ENCODE assay signal across 12 cellular contexts in the genomic region with DNA sequence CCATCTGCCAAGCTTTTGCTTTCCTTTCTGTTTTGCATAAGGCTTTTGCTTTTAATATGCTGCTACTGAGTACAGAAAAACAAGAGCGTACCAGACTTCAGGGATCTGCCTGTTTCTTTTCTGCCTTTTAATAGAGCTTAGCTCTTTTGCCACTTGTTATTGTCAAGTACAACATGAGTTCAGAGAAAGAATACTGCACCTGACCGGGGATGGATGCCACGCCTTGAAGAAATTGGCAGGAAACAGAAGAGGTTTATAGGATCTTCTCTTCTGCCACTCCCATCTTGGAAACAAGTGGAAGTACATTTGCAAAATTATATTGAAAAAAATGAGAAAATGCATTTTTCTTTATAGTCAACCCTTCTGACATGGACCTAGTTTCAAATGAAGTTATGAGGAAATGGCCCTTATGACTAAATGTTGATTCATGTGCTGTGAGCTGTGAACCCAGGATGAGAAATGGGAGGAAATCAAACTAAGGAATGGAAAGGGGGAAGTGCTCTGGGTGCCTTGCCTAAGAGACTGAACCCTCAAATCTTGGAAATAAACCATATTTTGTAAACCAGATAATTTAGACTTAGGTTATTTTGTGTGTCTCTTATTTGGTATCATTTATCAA. TPM values are rescaled to one million over a fixed set of nuclear protein-coding genes. Genes with fewer than 3 reads are reported as not detected.
A peak's percentile ranks its signal among the peaks of the same experiment; 100 is the strongest.
DNase-seq lines count a peak whose midpoint lies in the region; ATAC-seq and TF ChIP-seq lines count a peak whose summit lies in the region.
"Had no signal": no experiment of that assay in that cellular context is flagged by ENCODE, and none has a peak within 500 bp of the region (broad histone marks: within the 10 kb centered on the region; RNA-seq: fewer than 3 reads in every experiment).

No MANE protein-coding gene starts in this region.

- no peaks in the 10 kb centered on the region for H3K36me3 ChIP-seq in upper lobe of left lung

- in situ Hi-C loops in GM13977 (cut with MboI; ENCODE audit: low pct_unique_long_range_greater_than_20kb, low sequenced_read_pairs, unreplicated experiment), result no loop called here

- H3K27me3 ChIP-seq in upper lobe of left lung, result no peaks in the 10 kb centered on the region
- peaks cover 14% of the 10 kb centered on the region for H3K27me3 ChIP-seq in CD4-positive, alpha-beta T cell (ENCODE audit: control insufficient read depth, insufficient read depth, low read length)

- no peak for TF ChIP-seq CTCF in fibroblast of mammary gland (conservative IDR thresholded peaks at IDR 0.05; ENCODE audit: control insufficient read depth, insufficient read depth, low read depth, low read length)
- TF ChIP-seq CTCF in upper lobe of left lung (IDR thresholded peaks at IDR 0.05), result no peak
- TF ChIP-seq CTCF in GM13977 (IDR thresholded peaks at IDR 0.05; ENCODE audit: extremely low read depth, insufficient read depth, missing control alignments), result no peak
- TF ChIP-seq CTCF in CD4-positive, alpha-beta T cell (IDR thresholded peaks at IDR 0.05), result no peak

- peaks cover 16% of the 10 kb centered on the region for H3K4me1 Mint-ChIP-seq in CD4-positive, alpha-beta T cell (ENCODE audit: low read depth)

- DNase-seq in DMS 273 (lab: John Stamatoyannopoulos, UW; ENCODE audit: unreplicated experiment) (peak; percentile 73), DMS 273 treated with DMSO at 0.1 percent for 48 hours (lab: John Stamatoyannopoulos, UW) (no peak), RKO (ENCODE audit: low spot score) (peak; percentile 92), fibroblast of mammary gland (ENCODE audit: low read depth) (peak; percentile 85), upper lobe of left lung (peak in 1 of 2 donors; percentile 47), GM13977 (ENCODE audit: low spot score) (no peak)
- DNase-seq in CD4-positive, alpha-beta T cell, result no peak
- DNase-seq: H9, right cardiac atrium had no signal

- peak overlapping the region; percentile 45 to 100 (median 88) for H3K27ac ChIP-seq in upper lobe of left lung
- H3K27ac ChIP-seq in CD4-positive, alpha-beta T cell (ENCODE audit: low read depth, low read length), result no peak overlapping the region
- H3K27ac ChIP-seq: 22Rv1 had no signal

- CTCF ChIA-PET in CD4-positive, alpha-beta T cell (lab: Charles Lee), result no interaction called here

- no peak overlapping the region for H3K4me3 Mint-ChIP-seq in CD4-positive, alpha-beta T cell
- H3K4me3 Mint-ChIP-seq: H9; stimulated activated naive CD8-positive, alpha-beta T cell treated with anti-CD3 and anti-CD28 coated beads, Interleukin-15, Interleukin-2, amounts not matched to agents 100 ng/mL and 50 ng/mL, for 24 hours had no signal

- H3K36me3 Mint-ChIP-seq in CD4-positive, alpha-beta T cell (ENCODE audit: low read depth), result peaks cover 14% of the 10 kb centered on the region

- no peaks in the 10 kb centered on the region for H3K9me3 Mint-ChIP-seq in CD4-positive, alpha-beta T cell
- H3K9me3 Mint-ChIP-seq: H9; stimulated activated naive CD8-positive, alpha-beta T cell treated with anti-CD3 and anti-CD28 coated beads, Interleukin-15, Interleukin-2, amounts not matched to agents 100 ng/mL and 50 ng/mL, for 24 hours had no signal

- TF ChIP-seq POLR2A in upper lobe of left lung (IDR thresholded peaks at IDR 0.05), result peak in 1 of 4 donors; percentile 52

- WGBS in upper lobe of left lung, 2 donors, result 61 to 72% methylated on average over 3 of the region's 3 CpGs

- peak in 2 of 4 donors; percentile 24 to 44 for TF ChIP-seq EP300 in upper lobe of left lung (IDR thresholded peaks at IDR 0.05)

- H3K9me3 ChIP-seq in upper lobe of left lung, result no peaks in the 10 kb centered on the region
- H3K9me3 ChIP-seq in CD4-positive, alpha-beta T cell (ENCODE audit: control insufficient read depth, low read length), result no peaks in the 10 kb centered on the region

- H3K27ac Mint-ChIP-seq in CD4-positive, alpha-beta T cell, result no peak overlapping the region
- H3K27ac Mint-ChIP-seq: H9; stimulated activated naive CD8-positive, alpha-beta T cell treated with anti-CD3 and anti-CD28 coated beads, Interleukin-15, Interleukin-2, amounts not matched to agents 100 ng/mL and 50 ng/mL, for 24 hours had no signal

- no peak overlapping the region for H3K4me3 ChIP-seq in fibroblast of mammary gland (ENCODE audit: control insufficient read depth, low read depth, low read length)
- H3K4me3 ChIP-seq in upper lobe of left lung, result no peak overlapping the region

- peaks cover 67% of the 10 kb centered on the region for H3K27me3 Mint-ChIP-seq in CD4-positive, alpha-beta T cell

- POLR2A ChIA-PET in CD4-positive, alpha-beta T cell (lab: Charles Lee), result no interaction called here

- no peak for ATAC-seq in upper lobe of left lung (ENCODE audit: low FRiP score in 2 of 2)
- no peak for ATAC-seq in HG03280 (IDR thresholded peaks at IDR 0.05; ENCODE audit: unreplicated experiment)
- no peak for ATAC-seq in CD4-positive, alpha-beta T cell (ENCODE audit: poor library complexity)
- ATAC-seq: right cardiac atrium had no signal

- peaks cover 17 to 66% (median 36%) of the 10 kb centered on the region in 4 donors for H3K4me1 ChIP-seq in upper lobe of left lung

- intact Hi-C loops in CD4-positive, alpha-beta T cell (cut with DNase I, micrococcal nuclease), result loop anchor here in 1 of 2 experiments (10.0 kb wide), 3 partner anchors 107 to 637 kb away; no protein-coding TSS in a partner anchor

RNA-seq across cellular contexts. Expression of a gene that starts 3.9 kb away (rescaled TPM):
- 10 to 100 TPM; 37.6 to 99.5 (median 79.7) TPM for total RNA-seq in upper lobe of left lung
- 1 to 10 TPM; 2.0 to 2.6 TPM for total RNA-seq in CD4-positive, alpha-beta T cell

Comparison
In these comparisons a context has a peak if more than half of its experiments do, and no peak if none do; other contexts are left out.
1. DNase-seq: peak in DMS 273 (single experiment), RKO (single experiment) and fibroblast of mammary gland (single experiment); none in DMS 273 treated with DMSO at 0.1 percent for 48 hours (single experiment), GM13977 (single experiment) and CD4-positive, alpha-beta T cell (0 of 10).
2. RNA of a gene that starts 3.9 kb away (total RNA-seq): 37.6 to 99.5 TPM in upper lobe of left lung; 2.0 to 2.6 TPM in CD4-positive, alpha-beta T cell; every median in the first group is over 10 times any median in the second.